In genomic region chr10:99234067-99234738, GRCh38 we compare ENCODE assay signal across 8 cellular contexts. TPM values are rescaled to one million over a fixed set of nuclear protein-coding genes. Genes with fewer than 3 reads are reported as not detected.
DNase-seq lines count a peak whose midpoint lies in the region; ATAC-seq and TF ChIP-seq lines count a peak whose summit lies in the region.

No MANE protein-coding gene starts in this region.

- H3K9me3 ChIP-seq in HUES48 (ENCODE audit: control insufficient read depth, insufficient read depth, low read length) (no peaks in the 10 kb centered on the region), cardiac muscle cell (ENCODE audit: low read depth) (no peaks in the 10 kb centered on the region), prostate gland (no peaks in the 10 kb centered on the region)

- intact Hi-C loops in activated T-helper 2 cell treated with anti-CD3 and anti-CD28 coated beads, Interferon-gamma antibody, Interleukin-2, Interleukin-4, amounts not matched to agents 10 μg/mL and 5 μg/mL and 100 μg/mL, durations not matched to agents 14 hours and 24 hours and 36 hours (cut with micrococcal nuclease): loop anchor here (5.0 kb wide), 1 partner anchor 298 kb away; the partner anchor contains the start of gene NKX2-3
- intact Hi-C loops in prostate gland (cut with DNase I): loop anchor here (10.0 kb wide), 2 partner anchors 149 to 279 kb away; no protein-coding TSS in a partner anchor

- H3K27me3 ChIP-seq in HUES48 (ENCODE audit: control insufficient read depth, insufficient read depth, low read length) (peaks cover 96% of the 10 kb centered on the region), cardiac muscle cell (peaks cover 97% of the 10 kb centered on the region), prostate gland (replicated peaks; ENCODE audit: insufficient read depth) (peaks cover 29% of the 10 kb centered on the region)

- H3K27ac ChIP-seq in HUES48 (ENCODE audit: low read depth, low read length): no peak overlapping the region
- no peak overlapping the region for H3K27ac ChIP-seq in cardiac muscle cell
- H3K27ac ChIP-seq in prostate gland: peak overlapping the region; percentile 14 to 37

- H3K9me3 Mint-ChIP-seq in activated T-helper 2 cell treated with anti-CD3 and anti-CD28 coated beads, Interferon-gamma antibody, Interleukin-2, Interleukin-4, amounts not matched to agents 10 μg/mL and 5 μg/mL and 100 μg/mL, durations not matched to agents 14 hours and 24 hours and 36 hours: no peaks in the 10 kb centered on the region

- peak; percentile 98 for ATAC-seq in GM21381 (IDR thresholded peaks at IDR 0.05; ENCODE audit: unreplicated experiment)

- no peak overlapping the region for H3K27ac Mint-ChIP-seq in activated T-helper 2 cell treated with anti-CD3 and anti-CD28 coated beads, Interferon-gamma antibody, Interleukin-2, Interleukin-4, amounts not matched to agents 10 μg/mL and 5 μg/mL and 100 μg/mL, durations not matched to agents 14 hours and 24 hours and 36 hours

- H3K27me3 Mint-ChIP-seq in activated T-helper 2 cell treated with anti-CD3 and anti-CD28 coated beads, Interferon-gamma antibody, Interleukin-2, Interleukin-4, amounts not matched to agents 10 μg/mL and 5 μg/mL and 100 μg/mL, durations not matched to agents 14 hours and 24 hours and 36 hours (ENCODE audit: low read depth): peaks cover 88% of the 10 kb centered on the region

- H3K4me3 Mint-ChIP-seq in activated T-helper 2 cell treated with anti-CD3 and anti-CD28 coated beads, Interferon-gamma antibody, Interleukin-2, Interleukin-4, amounts not matched to agents 10 μg/mL and 5 μg/mL and 100 μg/mL, durations not matched to agents 14 hours and 24 hours and 36 hours (ENCODE audit: low read depth): peak overlapping the region; percentile 64

- peak overlapping the region; percentile 35; the same call in 1 of the 2 replicates for H3K9ac ChIP-seq in HUES48 (ENCODE audit: low read depth, low read length)

- H3K4me1 ChIP-seq in HUES48 (ENCODE audit: control insufficient read depth, insufficient read depth, low read length) (peaks cover 30% of the 10 kb centered on the region), cardiac muscle cell (ENCODE audit: low read depth) (peaks cover 7% of the 10 kb centered on the region), prostate gland (replicated peaks) (peaks cover 2% of the 10 kb centered on the region)

- 3% methylated on average over 45 of the region's 45 CpGs for WGBS in prostate gland

- no peaks in the 10 kb centered on the region for H3K36me3 ChIP-seq in HUES48 (ENCODE audit: control insufficient read depth, insufficient read depth, low read length)
- no peaks in the 10 kb centered on the region for H3K36me3 ChIP-seq in cardiac muscle cell
- H3K36me3 ChIP-seq in prostate gland: no peaks in the 10 kb centered on the region

- H3K4me3 ChIP-seq in HUES48 (ENCODE audit: low read depth, low read length) (peak overlapping the region; percentile 60), cardiac muscle cell (peak overlapping the region; percentile 36), prostate gland (peak overlapping the region; percentile 21 to 24)

- DNase-seq in ELR (ENCODE audit: low read depth): peak; percentile 56
- DNase-seq in activated T-helper 2 cell treated with anti-CD3 and anti-CD28 coated beads, Interferon-gamma antibody, Interleukin-2, Interleukin-4, amounts not matched to agents 10 μg/mL and 5 μg/mL and 100 μg/mL, durations not matched to agents 14 hours and 24 hours and 36 hours (ENCODE audit: low spot score): peak; percentile 44
- peak; percentile 65 to 66 for DNase-seq in cardiac muscle cell (ENCODE audit: low read depth in 1 of 2, low spot score in 1 of 2)
- DNase-seq in prostate gland (ENCODE audit: low spot score): peak; percentile 39
- no peak for DNase-seq in NCI-H2227 treated with DMSO at 0.1 percent for 48 hours (lab: John Stamatoyannopoulos, UW)
- DNase-seq in DMS153 (lab: John Stamatoyannopoulos, UW): no peak

- peaks cover 23% of the 10 kb centered on the region for H3K4me1 Mint-ChIP-seq in activated T-helper 2 cell treated with anti-CD3 and anti-CD28 coated beads, Interferon-gamma antibody, Interleukin-2, Interleukin-4, amounts not matched to agents 10 μg/mL and 5 μg/mL and 100 μg/mL, durations not matched to agents 14 hours and 24 hours and 36 hours (ENCODE audit: low read depth)

- TF ChIP-seq CTCF in cardiac muscle cell (IDR thresholded peaks at IDR 0.05; ENCODE audit: low read depth, low read length) (no peak), prostate gland (IDR thresholded peaks at IDR 0.05) (no peak)

- no peaks in the 10 kb centered on the region for H3K36me3 Mint-ChIP-seq in activated T-helper 2 cell treated with anti-CD3 and anti-CD28 coated beads, Interferon-gamma antibody, Interleukin-2, Interleukin-4, amounts not matched to agents 10 μg/mL and 5 μg/mL and 100 μg/mL, durations not matched to agents 14 hours and 24 hours and 36 hours (ENCODE audit: low read depth)

- no peak for TF ChIP-seq POLR2A in prostate gland (IDR thresholded peaks at IDR 0.05)

RNA-seq across cellular contexts. Expression of gene HPSE2, which starts 1.4 kb away (rescaled TPM):
- total RNA-seq in activated T-helper 2 cell treated with anti-CD3 and anti-CD28 coated beads, Interferon-gamma antibody, Interleukin-2, Interleukin-4, amounts not matched to agents 10 μg/mL and 5 μg/mL and 100 μg/mL, durations not matched to agents 14 hours and 24 hours and 36 hours: not detected in 2 replicates
- total RNA-seq in cardiac muscle cell (6.1 and 7.5 TPM in 2 replicates), prostate gland (1 to 10 TPM; 2.4 to 4.7 TPM)
- 0.87 and 9.8 TPM in 2 replicates for polyA plus RNA-seq in cardiac muscle cell

Comparison
In these comparisons a context has a peak if more than half of its experiments do, and no peak if none do; other contexts are left out.
1. DNase-seq: peak in ELR (single experiment), activated T-helper 2 cell treated with anti-CD3 and anti-CD28 coated beads, Interferon-gamma antibody, Interleukin-2, Interleukin-4, amounts not matched to agents 10 μg/mL and 5 μg/mL and 100 μg/mL, durations not matched to agents 14 hours and 24 hours and 36 hours (single experiment), cardiac muscle cell (2 of 2) and prostate gland (single experiment); none in NCI-H2227 treated with DMSO at 0.1 percent for 48 hours (single experiment) and DMS153 (single experiment).
2. H3K27ac ChIP-seq: peak in prostate gland (2 of 2); none in HUES48 (single experiment) and cardiac muscle cell (single experiment).
3. Peak in every context shown above with its lines, with median percentiles within 50 percentile points of each other: H3K4me3 ChIP-seq.